14 cellular contexts compared by ENCODE assay signal in the genomic region with DNA sequence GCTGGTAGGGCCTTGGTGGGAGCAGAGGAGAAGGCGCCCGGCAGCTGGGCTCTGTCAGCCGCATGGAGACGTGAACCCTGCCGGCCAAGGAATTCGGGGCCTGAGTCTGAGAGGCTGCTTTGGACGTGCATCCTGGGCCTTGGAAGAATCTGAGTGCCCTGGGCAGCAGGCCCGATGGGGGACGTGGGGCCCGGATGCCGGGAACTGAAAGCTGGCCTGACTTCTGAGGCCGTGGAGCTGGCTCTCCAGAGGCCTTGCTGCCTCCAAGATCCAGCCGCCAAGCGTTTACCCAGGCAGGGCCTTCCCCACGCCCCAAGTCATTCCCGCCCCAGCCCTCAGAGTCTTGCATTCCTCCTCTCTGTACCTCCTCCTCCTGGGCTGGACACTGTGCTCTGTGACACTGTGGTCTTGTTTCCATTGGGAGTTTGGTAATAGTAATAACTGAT. TPM values are rescaled to one million over a fixed set of nuclear protein-coding genes. Genes with fewer than 3 reads are reported as not detected.
DNase-seq lines count a peak whose midpoint lies in the region; ATAC-seq and TF ChIP-seq lines count a peak whose summit lies in the region.
"Had no signal": no experiment of that assay in that cellular context is flagged by ENCODE, and none has a peak within 500 bp of the region (broad histone marks: within the 10 kb centered on the region; RNA-seq: fewer than 3 reads in every experiment).

No MANE protein-coding gene starts in this region.

- H3K36me3 ChIP-seq in left ventricle myocardium inferior (no peaks in the 10 kb centered on the region), tibial nerve (no peaks in the 10 kb centered on the region)
- H3K36me3 ChIP-seq in CD8-positive, alpha-beta memory T cell (ENCODE audit: insufficient read depth, low read length): no peaks in the 10 kb centered on the region
- H3K36me3 ChIP-seq: SJSA1 had no signal

- TF ChIP-seq CTCF in left ventricle myocardium inferior (IDR thresholded peaks at IDR 0.05; ENCODE audit: borderline replicate concordance) (no peak), nephron progenitor cell (IDR thresholded peaks at IDR 0.05) (no peak), tibial nerve (IDR thresholded peaks at IDR 0.05) (no peak)

- no peaks in the 10 kb centered on the region for H3K9me3 Mint-ChIP-seq in nephron progenitor cell
- peaks cover 0 to 4% (median 0%) of the 10 kb centered on the region in 5 donors for H3K9me3 Mint-ChIP-seq in CD8-positive, alpha-beta memory T cell
- H3K9me3 Mint-ChIP-seq: activated B cell treated with CpG ODN at 0.5 μM for 24 hours had no signal

- no peak overlapping the region for H3K4me3 Mint-ChIP-seq in nephron progenitor cell
- H3K4me3 Mint-ChIP-seq in CD8-positive, alpha-beta memory T cell: no peak overlapping the region
- H3K4me3 Mint-ChIP-seq: activated B cell treated with CpG ODN at 0.5 μM for 24 hours, endodermal cell had no signal

- intact Hi-C loops in left ventricle myocardium inferior (cut with micrococcal nuclease): no loop called here

- ATAC-seq in GM18520 (IDR thresholded peaks at IDR 0.05; ENCODE audit: unreplicated experiment): no peak
- no peak for ATAC-seq in HG03520 (IDR thresholded peaks at IDR 0.05; ENCODE audit: unreplicated experiment)

- H3K27me3 Mint-ChIP-seq in nephron progenitor cell (ENCODE audit: low read depth, poor library complexity): no peaks in the 10 kb centered on the region
- peaks cover 0 to 2% of the 10 kb centered on the region in 2 donors for H3K27me3 Mint-ChIP-seq in CD8-positive, alpha-beta memory T cell
- H3K27me3 Mint-ChIP-seq: activated B cell treated with CpG ODN at 0.5 μM for 24 hours had no signal

- H3K4me3 ChIP-seq in left ventricle myocardium inferior: no peak overlapping the region
- H3K4me3 ChIP-seq in tibial nerve: no peak overlapping the region
- H3K4me3 ChIP-seq in CD8-positive, alpha-beta memory T cell (ENCODE audit: low read length): no peak overlapping the region
- H3K4me3 ChIP-seq: SJSA1 had no signal

- POLR2A ChIA-PET in CD8-positive, alpha-beta memory T cell (lab: Charles Lee): no interaction called here

- peaks cover 40% of the 10 kb centered on the region for H3K36me3 Mint-ChIP-seq in nephron progenitor cell (ENCODE audit: low read depth)
- H3K36me3 Mint-ChIP-seq in CD8-positive, alpha-beta memory T cell: peaks cover 0 to 4% (median 0%) of the 10 kb centered on the region in 3 donors

- H3K4me1 ChIP-seq in left ventricle myocardium inferior (no peaks in the 10 kb centered on the region), tibial nerve (peaks cover 0 to 46% (median 13%) of the 10 kb centered on the region in 4 donors)
- H3K4me1 ChIP-seq in CD8-positive, alpha-beta memory T cell (ENCODE audit: insufficient read depth, low read length): peaks cover 21% of the 10 kb centered on the region
- H3K4me1 ChIP-seq: SJSA1 had no signal

- peak in 1 of 2 donors; percentile 40 for TF ChIP-seq EP300 in tibial nerve (IDR thresholded peaks at IDR 0.05)

- H3K27me3 ChIP-seq in left ventricle myocardium inferior (ENCODE audit: low read depth) (peaks cover 14% of the 10 kb centered on the region), tibial nerve (no peaks in the 10 kb centered on the region)
- H3K27me3 ChIP-seq in CD8-positive, alpha-beta memory T cell (ENCODE audit: insufficient read depth, low read length, poor library complexity, severe bottlenecking): no peaks in the 10 kb centered on the region
- H3K27me3 ChIP-seq: SJSA1 had no signal

- H3K27ac ChIP-seq in left ventricle myocardium inferior (replicated peaks) (peak overlapping the region; percentile 22), tibial nerve (peak overlapping the region in 3 of 4 donors; percentile 37 to 88 (median 79))
- no peak overlapping the region for H3K27ac ChIP-seq in CD8-positive, alpha-beta memory T cell (ENCODE audit: low read depth, low read length)
- H3K27ac ChIP-seq: SJSA1 had no signal

- WGBS in tibial nerve, 2 donors: 30 to 64% methylated on average over 14 to 16 of the region's 16 CpGs

- CTCF ChIA-PET in CD8-positive, alpha-beta memory T cell (lab: Charles Lee): no interaction called here

- DNase-seq in anterior cingulate cortex (lab: John Stamatoyannopoulos, UW): peak in 35 of 58 donors; percentile 12 to 74 (median 41)
- peak; percentile 74 for DNase-seq in left ventricle myocardium inferior
- no peak for DNase-seq in nephron progenitor cell
- peak in 1 of 2 donors; percentile 28 for DNase-seq in tibial nerve (ENCODE audit: low spot score in 2 of 2)
- DNase-seq in CD8-positive, alpha-beta memory T cell: no peak
- no peak for DNase-seq in activated gamma-delta T cell treated with Interleukin-2 at 50 U/mL for 16 hours
- DNase-seq: activated B cell treated with CpG ODN at 0.5 μM for 24 hours; endodermal cell; NCI-H1436 treated with DMSO at 0.1 percent for 48 hours; stimulated activated CD4-positive, alpha-beta T cell treated with anti-CD3 and anti-CD28 coated beads, Interleukin-15, amount 100 ng/mL, for 24 hours had no signal

- no peak for TF ChIP-seq POLR2A in tibial nerve (IDR thresholded peaks at IDR 0.05)

- H3K9me3 ChIP-seq in left ventricle myocardium inferior (replicated peaks) (no peaks in the 10 kb centered on the region), tibial nerve (no peaks in the 10 kb centered on the region)
- H3K9me3 ChIP-seq in CD8-positive, alpha-beta memory T cell (ENCODE audit: low read length): no peaks in the 10 kb centered on the region
- H3K9me3 ChIP-seq: SJSA1 had no signal

- H3K4me1 Mint-ChIP-seq in nephron progenitor cell: peaks cover 56% of the 10 kb centered on the region
- peaks cover 15 to 32% (median 25%) of the 10 kb centered on the region in 3 donors for H3K4me1 Mint-ChIP-seq in CD8-positive, alpha-beta memory T cell

- peak overlapping the region; percentile 57 for H3K27ac Mint-ChIP-seq in nephron progenitor cell
- H3K27ac Mint-ChIP-seq in CD8-positive, alpha-beta memory T cell: no peak overlapping the region
- H3K27ac Mint-ChIP-seq: activated B cell treated with CpG ODN at 0.5 μM for 24 hours, endodermal cell, IgD-negative memory B cell had no signal

RNA-seq across cellular contexts. Expression of gene NKD1, which starts 37.2 kb away (rescaled TPM):
- total RNA-seq in left ventricle myocardium inferior (1.5 TPM), tibial nerve (10 to 100 TPM; 20.1 to 92.4 (median 43.1) TPM)
- total RNA-seq in CD8-positive, alpha-beta memory T cell: 1 to 10 TPM; 1.2 to 1.5 TPM
- polyA plus RNA-seq in CD8-positive, alpha-beta memory T cell: 0.45 TPM
- polyA plus RNA-seq: IgD-negative memory B cell had no signal

Comparison
In these comparisons a context has a peak if more than half of its experiments do, and no peak if none do; other contexts are left out.
1. DNase-seq: peak in anterior cingulate cortex (35 of 58) and left ventricle myocardium inferior (single experiment); none in nephron progenitor cell (single experiment), CD8-positive, alpha-beta memory T cell (0 of 5) and activated gamma-delta T cell treated with Interleukin-2 at 50 U/mL for 16 hours (single experiment).